11 cellular contexts compared by ENCODE assay signal in the genomic region with DNA sequence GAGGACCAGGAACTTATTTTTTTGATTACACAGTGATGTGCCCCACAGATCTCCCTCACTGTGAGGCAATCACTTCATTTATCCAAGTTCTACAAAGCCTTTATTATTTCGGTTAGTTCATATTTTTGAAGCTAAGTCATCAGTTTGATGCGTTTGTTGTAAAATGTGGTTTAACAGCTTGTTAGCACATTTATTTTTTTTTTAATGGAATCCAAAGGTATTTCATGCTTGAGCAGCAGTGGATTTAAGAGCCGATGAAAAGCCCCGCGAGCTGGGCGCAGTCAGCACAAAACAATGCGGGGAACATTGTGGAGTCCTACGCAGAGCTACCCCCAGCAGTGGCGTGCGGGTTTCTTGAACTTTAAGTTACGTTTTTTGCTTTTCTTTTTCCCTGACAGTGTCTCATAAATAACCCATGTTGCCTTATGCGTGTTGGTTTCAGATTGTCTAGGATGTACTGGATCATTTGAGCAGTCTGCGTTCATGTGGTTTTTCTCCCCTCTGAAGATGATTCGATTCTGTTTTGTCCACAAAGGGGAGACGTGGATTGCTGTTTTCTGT.
DNase-seq lines count a peak whose midpoint lies in the region; ATAC-seq and TF ChIP-seq lines count a peak whose summit lies in the region.
"Had no signal": no experiment of that assay in that cellular context is flagged by ENCODE, and none has a peak within 500 bp of the region (broad histone marks: within the 10 kb centered on the region; RNA-seq: fewer than 3 reads in every experiment).

No MANE protein-coding gene starts in this region.

- intact Hi-C loops in esophagus squamous epithelium (cut with DNase I): no loop called here
- intact Hi-C loops in CD14-positive monocyte (cut with micrococcal nuclease): no loop called here

- H3K4me3 ChIP-seq in esophagus squamous epithelium: peak overlapping the region in 3 of 4 donors; percentile 4 to 49 (median 7)

- no peak for ATAC-seq in HG03045 (IDR thresholded peaks at IDR 0.05; ENCODE audit: unreplicated experiment)

- peak; percentile 95 for DNase-seq in ACHN
- DNase-seq in NCI-H748 treated with DMSO at 0.1 percent for 48 hours (lab: John Stamatoyannopoulos, UW): peak; percentile 69
- no peak for DNase-seq in esophagus squamous epithelium (lab: John Stamatoyannopoulos, UW)
- no peak for DNase-seq in NCI-H446 (lab: John Stamatoyannopoulos, UW)
- DNase-seq in CD14-positive monocyte (ENCODE audit: low spot score): no peak
- no peak for DNase-seq in D341Med (ENCODE audit: low spot score)
- DNase-seq: cerebellar nuclear complex, left cardiac atrium had no signal

- H3K27ac Mint-ChIP-seq in nephron (peak overlapping the region; percentile 41 to 91 (median 68)), CD14-positive monocyte (no peak overlapping the region)

- no peaks in the 10 kb centered on the region for H3K36me3 ChIP-seq in esophagus squamous epithelium

- peaks cover 6% of the 10 kb centered on the region for H3K4me1 Mint-ChIP-seq in nephron
- H3K4me1 Mint-ChIP-seq in CD14-positive monocyte: no peaks in the 10 kb centered on the region

- no peaks in the 10 kb centered on the region for H3K4me1 ChIP-seq in esophagus squamous epithelium

- 27 to 48% methylated on average over 15 of the region's 15 CpGs for WGBS in esophagus squamous epithelium, 2 donors

- H3K9me3 Mint-ChIP-seq in nephron (peaks cover 12% of the 10 kb centered on the region), CD14-positive monocyte (no peaks in the 10 kb centered on the region)

- H3K27me3 Mint-ChIP-seq in nephron (ENCODE audit: low read depth) (no peaks in the 10 kb centered on the region), CD14-positive monocyte (ENCODE audit: low read depth in 3 of 3) (no peaks in the 10 kb centered on the region)

- no peaks in the 10 kb centered on the region for H3K9me3 ChIP-seq in esophagus squamous epithelium

- in situ Hi-C loops in ACHN (cut with HindIII; ENCODE audit: low pct_ligation_motif_present, low pct_unique_long_range_greater_than_20kb, low sequenced_read_pairs): no loop called here

- no peak for TF ChIP-seq CTCF in esophagus squamous epithelium (IDR thresholded peaks at IDR 0.05)
- no peak for TF ChIP-seq CTCF in nephron (IDR thresholded peaks at IDR 0.05; ENCODE audit: unreplicated experiment in 3 of 3)
- no peak for TF ChIP-seq CTCF in CD14-positive monocyte (IDR thresholded peaks at IDR 0.05)

- H3K27me3 ChIP-seq in esophagus squamous epithelium: no peaks in the 10 kb centered on the region

- H3K36me3 Mint-ChIP-seq in nephron (ENCODE audit: low read depth) (no peaks in the 10 kb centered on the region), CD14-positive monocyte (no peaks in the 10 kb centered on the region)

- TF ChIP-seq POLR2A in esophagus squamous epithelium (IDR thresholded peaks at IDR 0.05): no peak

- peak overlapping the region; percentile 27 to 57 (median 34) for H3K4me3 Mint-ChIP-seq in nephron
- H3K4me3 Mint-ChIP-seq in CD14-positive monocyte: no peak overlapping the region

- peak overlapping the region in 3 of 4 donors; percentile 20 to 60 (median 29) for H3K27ac ChIP-seq in esophagus squamous epithelium
- H3K27ac ChIP-seq: C4-2B had no signal

Comparison
In these comparisons a context has a peak if more than half of its experiments do, and no peak if none do; other contexts are left out.
1. DNase-seq: peak in ACHN (single experiment) and NCI-H748 treated with DMSO at 0.1 percent for 48 hours (single experiment); none in esophagus squamous epithelium (single experiment), NCI-H446 (0 of 2), CD14-positive monocyte (single experiment) and D341Med (single experiment).
2. H3K27ac Mint-ChIP-seq: peak in nephron (3 of 3); none in CD14-positive monocyte (0 of 7).
3. H3K4me3 Mint-ChIP-seq: peak in nephron (3 of 3); none in CD14-positive monocyte (0 of 2).